In genomic region chr4:86910820-86911684, GRCh38 we compare ENCODE assay signal across 1 cellular context.
TF ChIP-seq lines count a peak whose summit lies in the region.

No MANE protein-coding gene starts in this region.

TF ChIP-seq in GM12878, 131 proteins besides CTCF, POLR2A, EP300 and RAD21:
- TF ChIP-seq PRDM15 (CRISPR knock-in tag; IDR thresholded peaks at IDR 0.05) = no peak
- no peak for TF ChIP-seq ZBTB40 (IDR thresholded peaks at IDR 0.05; ENCODE audit: borderline replicate concordance)
- no peak for TF ChIP-seq MXI1 (IDR thresholded peaks at IDR 0.05; ENCODE audit: low read depth, low read length)
- TF ChIP-seq ESRRA (IDR thresholded peaks at IDR 0.05; ENCODE audit: low read length) = no peak
- no peak for TF ChIP-seq REST (IDR thresholded peaks at IDR 0.05; ENCODE audit: low read depth, low read length)
- TF ChIP-seq HDAC6 (IDR thresholded peaks at IDR 0.05; ENCODE audit: unreplicated experiment) = no peak
- TF ChIP-seq CBX3 (IDR thresholded peaks at IDR 0.05; ENCODE audit: borderline replicate concordance, low read depth) = no peak
- no peak for TF ChIP-seq ZNF24 (IDR thresholded peaks at IDR 0.05)
- no peak for TF ChIP-seq NRF1 (conservative IDR thresholded peaks at IDR 0.05; ENCODE audit: low read depth, low read length)
- TF ChIP-seq CHD1 (IDR thresholded peaks at IDR 0.05; ENCODE audit: low read depth, low read length) = no peak
- TF ChIP-seq HSF1 (IDR thresholded peaks at IDR 0.05; ENCODE audit: low read depth, low read length) = no peak
- no peak for TF ChIP-seq ATF3 (IDR thresholded peaks at IDR 0.05; ENCODE audit: borderline replicate concordance, extremely low read depth, low read depth, low read length)
- TF ChIP-seq RB1 (IDR thresholded peaks at IDR 0.05; ENCODE audit: borderline replicate concordance) = no peak
- no peak for TF ChIP-seq SREBF2 (IDR thresholded peaks at IDR 0.05; ENCODE audit: low read length)
- TF ChIP-seq MLLT1 (IDR thresholded peaks at IDR 0.05) = no peak
- TF ChIP-seq MTA2 (IDR thresholded peaks at IDR 0.05; ENCODE audit: low read depth) = no peak
- TF ChIP-seq WRNIP1 (IDR thresholded peaks at IDR 0.05; ENCODE audit: borderline replicate concordance, low read depth, low read length) = no peak
- TF ChIP-seq IKZF2 (IDR thresholded peaks at IDR 0.05) = no peak
